Comparison of ENCODE assay signal across 8 cellular contexts in the genomic region with DNA sequence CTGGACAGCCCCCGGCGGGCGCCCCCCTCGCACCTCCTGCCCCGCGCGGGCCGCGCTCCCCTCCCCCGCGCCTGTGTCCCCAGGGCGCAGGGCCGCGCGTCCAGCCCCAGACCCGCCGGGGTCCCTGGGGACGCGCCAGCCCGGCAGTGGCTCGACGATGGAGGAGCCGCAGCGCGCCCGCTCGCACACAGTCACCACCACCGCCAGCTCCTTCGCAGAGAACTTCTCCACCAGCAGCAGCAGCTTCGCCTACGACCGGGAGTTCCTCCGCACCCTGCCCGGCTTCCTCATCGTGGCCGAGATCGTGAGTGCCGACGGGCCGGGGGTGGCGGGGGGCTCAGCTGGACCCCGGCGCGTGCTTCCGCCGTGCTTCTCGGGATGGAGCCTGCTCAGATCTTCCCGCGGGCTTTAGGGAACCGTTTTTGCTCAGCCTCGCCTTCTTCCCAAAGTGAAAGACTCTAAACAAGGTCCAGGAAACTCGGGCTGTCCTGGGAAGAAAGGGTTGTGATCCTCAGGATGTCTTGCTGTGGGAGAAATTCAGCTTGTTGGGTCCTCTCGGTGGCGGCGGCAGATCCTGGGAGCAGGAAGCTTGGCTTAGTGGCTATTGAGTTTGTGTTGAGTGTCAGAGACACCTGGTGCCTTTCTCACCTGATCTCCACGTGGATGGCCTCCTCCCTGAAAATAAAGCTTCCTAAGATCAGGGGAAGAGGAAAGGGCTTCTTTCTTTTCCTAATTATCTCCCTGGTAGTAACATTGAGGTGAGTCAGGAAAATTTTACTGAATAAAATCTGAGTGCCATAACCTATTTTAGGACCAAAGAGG. TPM values are rescaled to one million over a fixed set of nuclear protein-coding genes. Genes with fewer than 3 reads are reported as not detected.
DNase-seq lines count a peak whose midpoint lies in the region; ATAC-seq and TF ChIP-seq lines count a peak whose summit lies in the region.

No MANE protein-coding gene starts in this region.

- H3K4me1 ChIP-seq in ACC112 (ENCODE audit: control insufficient read depth, insufficient read depth, low read length, unreplicated experiment), result peaks cover 7% of the 10 kb centered on the region
- H3K4me1 ChIP-seq in KMS-11 (ENCODE audit: low read depth, poor library complexity, severe bottlenecking), result peaks cover 17% of the 10 kb centered on the region
- H3K4me1 ChIP-seq in right lobe of liver, result peaks cover 0 to 26% (median 9%) of the 10 kb centered on the region in 4 donors

- no peak for TF ChIP-seq POLR2A in right lobe of liver (IDR thresholded peaks at IDR 0.05)

- H3K9ac ChIP-seq in KMS-11, result peak overlapping the region; percentile 36

- no peak for TF ChIP-seq CTCF in KMS-11 (conservative IDR thresholded peaks at IDR 0.05; ENCODE audit: low read depth, low read length)
- no peak for TF ChIP-seq CTCF in WI38 (IDR thresholded peaks at IDR 0.05; ENCODE audit: low read depth, low read length)
- TF ChIP-seq CTCF in right lobe of liver (IDR thresholded peaks at IDR 0.05), result no peak

- WGBS in right lobe of liver (ENCODE audit: insufficient coverage, low coverage, low lambda C conversion rate, missing lambda C conversion rate), result 1% methylated on average over 17 of the region's 56 CpGs

- peak overlapping the region; percentile 80 for H3K4me3 Mint-ChIP-seq in dendritic cell treated with granulocyte-macrophage colony-stimulating factor and Interleukin-4, amounts not matched to agents 40 ng/mL and 50 ng/mL, for 4 days

- H3K27me3 Mint-ChIP-seq in dendritic cell treated with granulocyte-macrophage colony-stimulating factor and Interleukin-4, amounts not matched to agents 40 ng/mL and 50 ng/mL, for 4 days, result peaks cover 58% of the 10 kb centered on the region

- H3K4me1 Mint-ChIP-seq in dendritic cell treated with granulocyte-macrophage colony-stimulating factor and Interleukin-4, amounts not matched to agents 40 ng/mL and 50 ng/mL, for 4 days (ENCODE audit: low read depth), result peaks cover 23% of the 10 kb centered on the region

- H3K36me3 ChIP-seq in ACC112 (ENCODE audit: insufficient read depth, low read length), result no peaks in the 10 kb centered on the region
- no peaks in the 10 kb centered on the region for H3K36me3 ChIP-seq in KMS-11 (ENCODE audit: insufficient read depth)
- no peaks in the 10 kb centered on the region for H3K36me3 ChIP-seq in right lobe of liver

- H4K20me1 ChIP-seq in KMS-11 (ENCODE audit: insufficient read depth), result no peaks in the 10 kb centered on the region

- peak overlapping the region; percentile 11 for H3K27ac Mint-ChIP-seq in dendritic cell treated with granulocyte-macrophage colony-stimulating factor and Interleukin-4, amounts not matched to agents 40 ng/mL and 50 ng/mL, for 4 days

- ATAC-seq in GM18868 (IDR thresholded peaks at IDR 0.05; ENCODE audit: unreplicated experiment) (peak; percentile 23), right lobe of liver (peak in 3 of 4 donors; percentile 2 to 4 (median 3))

- H3K9me3 Mint-ChIP-seq in dendritic cell treated with granulocyte-macrophage colony-stimulating factor and Interleukin-4, amounts not matched to agents 40 ng/mL and 50 ng/mL, for 4 days, result peaks cover 16% of the 10 kb centered on the region

- H3K27ac ChIP-seq in ACC112 (ENCODE audit: low read depth, low read length) (no peak overlapping the region), KMS-11 (no peak overlapping the region), right lobe of liver (peak overlapping the region; percentile 88 to 95 (median 89))

- H3K27me3 ChIP-seq in ACC112 (ENCODE audit: insufficient read depth, low read length) (peaks cover 9% of the 10 kb centered on the region; the same call in 1 of the 2 replicates), KMS-11 (ENCODE audit: insufficient read depth, low read depth) (no peaks in the 10 kb centered on the region), right lobe of liver (no peaks in the 10 kb centered on the region)

- H2AFZ ChIP-seq in ACC112 (ENCODE audit: low read length, unreplicated experiment) (peak overlapping the region; percentile 91), KMS-11 (ENCODE audit: low read depth) (peak overlapping the region; percentile 68)

- no peaks in the 10 kb centered on the region for H3K9me3 ChIP-seq in right lobe of liver

- intact Hi-C loops in dendritic cell treated with granulocyte-macrophage colony-stimulating factor and Interleukin-4, amounts not matched to agents 40 ng/mL and 50 ng/mL, for 4 days (cut with micrococcal nuclease), result no loop called here
- intact Hi-C loops in right lobe of liver (cut with DNase I), result no loop called here

- H3K4me2 ChIP-seq in KMS-11, result peak overlapping the region; percentile 26

- H3K4me3 ChIP-seq in ACC112 (ENCODE audit: low read depth, low read length) (peak overlapping the region; percentile 85), KMS-11 (IDR thresholded peaks at IDR 0.05; ENCODE audit: insufficient read depth, low read depth, low read length) (no peak overlapping the region), WI38 (ENCODE audit: low read depth, low read length) (peak overlapping the region; percentile 48), right lobe of liver (peak overlapping the region; percentile 77 to 92 (median 80))

- peak; percentile 46 to 61 (median 52) for DNase-seq in right lobe of liver
- DNase-seq in stimulated activated CD8-positive, alpha-beta memory T cell treated with anti-CD3 and anti-CD28 coated beads, Interleukin-2, amount 100 ng/mL, for 48 hours (ENCODE audit: low read depth in 2 of 2), result peak; percentile 5 to 12
- no peak for DNase-seq in NCI-H2081 treated with DMSO at 0.1 percent for 48 hours (lab: John Stamatoyannopoulos, UW)

- no peaks in the 10 kb centered on the region for H3K36me3 Mint-ChIP-seq in dendritic cell treated with granulocyte-macrophage colony-stimulating factor and Interleukin-4, amounts not matched to agents 40 ng/mL and 50 ng/mL, for 4 days (ENCODE audit: low read depth)

- peaks cover 11% of the 10 kb centered on the region for H3K79me2 ChIP-seq in ACC112 (ENCODE audit: control insufficient read depth, insufficient read depth, low read length, unreplicated experiment)
- H3K79me2 ChIP-seq in KMS-11 (ENCODE audit: insufficient read depth, low read depth), result no peaks in the 10 kb centered on the region

RNA-seq across cellular contexts. Expression of a gene that starts 0.5 kb away (rescaled TPM):
- 10 to 100 TPM; 13.3 to 27.1 (median 20.9) TPM for total RNA-seq in right lobe of liver

Comparison
In these comparisons a context has a peak if more than half of its experiments do, and no peak if none do; other contexts are left out.
1. H3K27ac ChIP-seq: peak in right lobe of liver (3 of 3); none in ACC112 (single experiment) and KMS-11 (single experiment).